2 cellular contexts compared by ENCODE assay signal in the genomic region with DNA sequence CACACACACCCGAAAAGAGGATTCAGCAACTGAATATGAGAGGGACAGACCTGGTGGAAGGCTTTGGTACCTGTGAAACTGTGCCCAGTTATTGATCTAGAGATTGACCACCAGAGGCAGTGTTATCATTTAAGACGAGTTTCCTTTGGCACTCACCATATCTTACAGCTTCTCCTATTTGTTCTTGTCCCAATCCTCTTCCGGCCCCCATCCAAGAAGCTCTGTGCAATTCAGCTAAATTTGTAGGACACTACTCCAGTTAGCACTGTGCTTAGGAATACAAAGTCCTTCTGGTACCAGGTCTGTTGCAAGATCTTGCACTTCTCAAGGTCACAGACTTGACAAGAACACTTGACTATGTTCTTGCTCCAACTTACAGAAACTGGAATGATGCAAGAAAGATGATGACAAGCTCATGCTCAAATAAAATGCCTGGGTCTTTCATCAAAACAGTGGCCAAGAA.
A peak's percentile ranks its signal among the peaks of the same experiment; 100 is the strongest.
TF ChIP-seq lines count a peak whose summit lies in the region.

No MANE protein-coding gene starts in this region.

TF ChIP-seq in GM12878, 131 proteins besides CTCF, POLR2A, EP300 and RAD21:
- TF ChIP-seq CREM (IDR thresholded peaks at IDR 0.05; ENCODE audit: low read depth) = no peak
- TF ChIP-seq SMC3 (IDR thresholded peaks at IDR 0.05; ENCODE audit: borderline replicate concordance, low read length) = peak; percentile 38; the same call in 1 of the 2 replicates

TF ChIP-seq in HepG2, 621 proteins besides CTCF, POLR2A, EP300 and RAD21 (continues in another document):
- TF ChIP-seq PCBP1 (IDR thresholded peaks at IDR 0.05; ENCODE audit: borderline replicate concordance, low read depth, low read length) = no peak
- TF ChIP-seq ZSCAN12 (CRISPR knock-in tag; IDR thresholded peaks at IDR 0.05) = no peak
- TF ChIP-seq ZNF333 (CRISPR knock-in tag; IDR thresholded peaks at IDR 0.05; ENCODE audit: borderline replicate concordance) = no peak
- TF ChIP-seq, protein P1, sequence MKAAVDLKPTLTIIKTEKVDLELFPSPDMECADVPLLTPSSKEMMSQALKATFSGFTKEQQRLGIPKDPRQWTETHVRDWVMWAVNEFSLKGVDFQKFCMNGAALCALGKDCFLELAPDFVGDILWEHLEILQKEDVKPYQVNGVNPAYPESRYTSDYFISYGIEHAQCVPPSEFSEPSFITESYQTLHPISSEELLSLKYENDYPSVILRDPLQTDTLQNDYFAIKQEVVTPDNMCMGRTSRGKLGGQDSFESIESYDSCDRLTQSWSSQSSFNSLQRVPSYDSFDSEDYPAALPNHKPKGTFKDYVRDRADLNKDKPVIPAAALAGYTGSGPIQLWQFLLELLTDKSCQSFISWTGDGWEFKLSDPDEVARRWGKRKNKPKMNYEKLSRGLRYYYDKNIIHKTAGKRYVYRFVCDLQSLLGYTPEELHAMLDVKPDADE (CRISPR knock-in tag; IDR thresholded peaks at IDR 0.05) = no peak
- TF ChIP-seq, protein P2, sequence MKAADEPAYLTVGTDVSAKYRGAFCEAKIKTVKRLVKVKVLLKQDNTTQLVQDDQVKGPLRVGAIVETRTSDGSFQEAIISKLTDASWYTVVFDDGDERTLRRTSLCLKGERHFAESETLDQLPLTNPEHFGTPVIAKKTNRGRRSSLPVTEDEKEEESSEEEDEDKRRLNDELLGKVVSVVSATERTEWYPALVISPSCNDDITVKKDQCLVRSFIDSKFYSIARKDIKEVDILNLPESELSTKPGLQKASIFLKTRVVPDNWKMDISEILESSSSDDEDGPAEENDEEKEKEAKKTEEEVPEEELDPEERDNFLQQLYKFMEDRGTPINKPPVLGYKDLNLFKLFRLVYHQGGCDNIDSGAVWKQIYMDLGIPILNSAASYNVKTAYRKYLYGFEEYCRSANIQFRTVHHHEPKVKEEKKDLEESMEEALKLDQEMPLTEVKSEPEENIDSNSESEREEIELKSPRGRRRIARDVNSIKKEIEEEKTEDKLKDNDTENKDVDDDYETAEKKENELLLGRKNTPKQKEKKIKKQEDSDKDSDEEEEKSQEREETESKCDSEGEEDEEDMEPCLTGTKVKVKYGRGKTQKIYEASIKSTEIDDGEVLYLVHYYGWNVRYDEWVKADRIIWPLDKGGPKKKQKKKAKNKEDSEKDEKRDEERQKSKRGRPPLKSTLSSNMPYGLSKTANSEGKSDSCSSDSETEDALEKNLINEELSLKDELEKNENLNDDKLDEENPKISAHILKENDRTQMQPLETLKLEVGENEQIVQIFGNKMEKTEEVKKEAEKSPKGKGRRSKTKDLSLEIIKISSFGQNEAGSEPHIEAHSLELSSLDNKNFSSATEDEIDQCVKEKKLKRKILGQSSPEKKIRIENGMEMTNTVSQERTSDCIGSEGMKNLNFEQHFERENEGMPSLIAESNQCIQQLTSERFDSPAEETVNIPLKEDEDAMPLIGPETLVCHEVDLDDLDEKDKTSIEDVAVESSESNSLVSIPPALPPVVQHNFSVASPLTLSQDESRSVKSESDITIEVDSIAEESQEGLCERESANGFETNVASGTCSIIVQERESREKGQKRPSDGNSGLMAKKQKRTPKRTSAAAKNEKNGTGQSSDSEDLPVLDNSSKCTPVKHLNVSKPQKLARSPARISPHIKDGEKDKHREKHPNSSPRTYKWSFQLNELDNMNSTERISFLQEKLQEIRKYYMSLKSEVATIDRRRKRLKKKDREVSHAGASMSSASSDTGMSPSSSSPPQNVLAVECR (CRISPR knock-in tag; IDR thresholded peaks at IDR 0.05; ENCODE audit: borderline replicate concordance) = no peak
- no peak for TF ChIP-seq ZFAT (CRISPR knock-in tag; conservative IDR thresholded peaks at IDR 0.05)
- TF ChIP-seq, protein P3, sequence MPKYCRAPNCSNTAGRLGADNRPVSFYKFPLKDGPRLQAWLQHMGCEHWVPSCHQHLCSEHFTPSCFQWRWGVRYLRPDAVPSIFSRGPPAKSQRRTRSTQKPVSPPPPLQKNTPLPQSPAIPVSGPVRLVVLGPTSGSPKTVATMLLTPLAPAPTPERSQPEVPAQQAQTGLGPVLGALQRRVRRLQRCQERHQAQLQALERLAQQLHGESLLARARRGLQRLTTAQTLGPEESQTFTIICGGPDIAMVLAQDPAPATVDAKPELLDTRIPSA (CRISPR knock-in tag; IDR thresholded peaks at IDR 0.05; ENCODE audit: borderline replicate concordance) = no peak
- TF ChIP-seq ELF4 (CRISPR knock-in tag; IDR thresholded peaks at IDR 0.05; ENCODE audit: borderline replicate concordance) = no peak
- TF ChIP-seq YEATS2 (CRISPR knock-in tag; IDR thresholded peaks at IDR 0.05; ENCODE audit: borderline replicate concordance) = no peak
- TF ChIP-seq STAG1 (CRISPR knock-in tag; IDR thresholded peaks at IDR 0.05) = peak; percentile 80
- TF ChIP-seq, protein P4, sequence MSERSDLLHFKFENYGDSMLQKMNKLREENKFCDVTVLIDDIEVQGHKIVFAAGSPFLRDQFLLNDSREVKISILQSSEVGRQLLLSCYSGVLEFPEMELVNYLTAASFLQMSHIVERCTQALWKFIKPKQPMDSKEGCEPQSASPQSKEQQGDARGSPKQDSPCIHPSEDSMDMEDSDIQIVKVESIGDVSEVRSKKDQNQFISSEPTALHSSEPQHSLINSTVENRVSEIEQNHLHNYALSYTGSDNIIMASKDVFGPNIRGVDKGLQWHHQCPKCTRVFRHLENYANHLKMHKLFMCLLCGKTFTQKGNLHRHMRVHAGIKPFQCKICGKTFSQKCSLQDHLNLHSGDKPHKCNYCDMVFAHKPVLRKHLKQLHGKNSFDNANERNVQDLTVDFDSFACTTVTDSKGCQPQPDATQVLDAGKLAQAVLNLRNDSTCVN (CRISPR knock-in tag; IDR thresholded peaks at IDR 0.05; ENCODE audit: borderline replicate concordance) = no peak
- TF ChIP-seq FOXO1 (CRISPR knock-in tag; IDR thresholded peaks at IDR 0.05) = no peak
- no peak for TF ChIP-seq KMT2A (CRISPR knock-in tag; IDR thresholded peaks at IDR 0.05)
- TF ChIP-seq, protein P5, sequence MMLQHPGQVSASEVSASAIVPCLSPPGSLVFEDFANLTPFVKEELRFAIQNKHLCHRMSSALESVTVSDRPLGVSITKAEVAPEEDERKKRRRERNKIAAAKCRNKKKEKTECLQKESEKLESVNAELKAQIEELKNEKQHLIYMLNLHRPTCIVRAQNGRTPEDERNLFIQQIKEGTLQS (CRISPR knock-in tag; IDR thresholded peaks at IDR 0.05) = no peak
- TF ChIP-seq RFX5 (IDR thresholded peaks at IDR 0.05; ENCODE audit: low read depth, low read length) = no peak
- no peak for TF ChIP-seq MEIS1 (CRISPR knock-in tag; IDR thresholded peaks at IDR 0.05; ENCODE audit: borderline replicate concordance)
- TF ChIP-seq, protein P6, sequence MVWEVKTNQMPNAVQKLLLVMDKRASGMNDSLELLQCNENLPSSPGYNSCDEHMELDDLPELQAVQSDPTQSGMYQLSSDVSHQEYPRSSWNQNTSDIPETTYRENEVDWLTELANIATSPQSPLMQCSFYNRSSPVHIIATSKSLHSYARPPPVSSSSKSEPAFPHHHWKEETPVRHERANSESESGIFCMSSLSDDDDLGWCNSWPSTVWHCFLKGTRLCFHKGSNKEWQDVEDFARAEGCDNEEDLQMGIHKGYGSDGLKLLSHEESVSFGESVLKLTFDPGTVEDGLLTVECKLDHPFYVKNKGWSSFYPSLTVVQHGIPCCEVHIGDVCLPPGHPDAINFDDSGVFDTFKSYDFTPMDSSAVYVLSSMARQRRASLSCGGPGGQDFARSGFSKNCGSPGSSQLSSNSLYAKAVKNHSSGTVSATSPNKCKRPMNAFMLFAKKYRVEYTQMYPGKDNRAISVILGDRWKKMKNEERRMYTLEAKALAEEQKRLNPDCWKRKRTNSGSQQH (CRISPR knock-in tag; IDR thresholded peaks at IDR 0.05; ENCODE audit: low read depth) = no peak
- no peak for TF ChIP-seq SALL2 (CRISPR knock-in tag; IDR thresholded peaks at IDR 0.05)
- TF ChIP-seq, protein P7, sequence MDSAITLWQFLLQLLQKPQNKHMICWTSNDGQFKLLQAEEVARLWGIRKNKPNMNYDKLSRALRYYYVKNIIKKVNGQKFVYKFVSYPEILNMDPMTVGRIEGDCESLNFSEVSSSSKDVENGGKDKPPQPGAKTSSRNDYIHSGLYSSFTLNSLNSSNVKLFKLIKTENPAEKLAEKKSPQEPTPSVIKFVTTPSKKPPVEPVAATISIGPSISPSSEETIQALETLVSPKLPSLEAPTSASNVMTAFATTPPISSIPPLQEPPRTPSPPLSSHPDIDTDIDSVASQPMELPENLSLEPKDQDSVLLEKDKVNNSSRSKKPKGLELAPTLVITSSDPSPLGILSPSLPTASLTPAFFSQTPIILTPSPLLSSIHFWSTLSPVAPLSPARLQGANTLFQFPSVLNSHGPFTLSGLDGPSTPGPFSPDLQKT (CRISPR knock-in tag; IDR thresholded peaks at IDR 0.05; ENCODE audit: borderline replicate concordance) = no peak
- TF ChIP-seq, protein P8, sequence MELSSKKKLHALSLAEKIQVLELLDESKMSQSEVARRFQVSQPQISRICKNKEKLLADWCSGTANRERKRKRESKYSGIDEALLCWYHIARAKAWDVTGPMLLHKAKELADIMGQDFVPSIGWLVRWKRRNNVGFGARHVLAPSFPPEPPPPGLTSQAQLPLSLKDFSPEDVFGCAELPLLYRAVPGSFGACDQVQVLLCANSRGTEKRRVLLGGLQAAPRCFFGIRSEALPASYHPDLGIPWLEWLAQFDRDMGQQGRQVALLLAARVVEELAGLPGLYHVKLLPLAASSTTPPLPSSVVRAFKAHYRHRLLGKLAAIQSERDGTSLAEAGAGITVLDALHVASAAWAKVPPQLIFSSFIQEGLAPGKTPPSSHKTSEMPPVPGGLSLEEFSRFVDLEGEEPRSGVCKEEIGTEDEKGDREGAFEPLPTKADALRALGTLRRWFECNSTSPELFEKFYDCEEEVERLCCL (CRISPR knock-in tag; IDR thresholded peaks at IDR 0.05; ENCODE audit: borderline replicate concordance) = no peak
- TF ChIP-seq ZNF136 (CRISPR knock-in tag; IDR thresholded peaks at IDR 0.05; ENCODE audit: low read depth) = no peak
- TF ChIP-seq, protein P9, sequence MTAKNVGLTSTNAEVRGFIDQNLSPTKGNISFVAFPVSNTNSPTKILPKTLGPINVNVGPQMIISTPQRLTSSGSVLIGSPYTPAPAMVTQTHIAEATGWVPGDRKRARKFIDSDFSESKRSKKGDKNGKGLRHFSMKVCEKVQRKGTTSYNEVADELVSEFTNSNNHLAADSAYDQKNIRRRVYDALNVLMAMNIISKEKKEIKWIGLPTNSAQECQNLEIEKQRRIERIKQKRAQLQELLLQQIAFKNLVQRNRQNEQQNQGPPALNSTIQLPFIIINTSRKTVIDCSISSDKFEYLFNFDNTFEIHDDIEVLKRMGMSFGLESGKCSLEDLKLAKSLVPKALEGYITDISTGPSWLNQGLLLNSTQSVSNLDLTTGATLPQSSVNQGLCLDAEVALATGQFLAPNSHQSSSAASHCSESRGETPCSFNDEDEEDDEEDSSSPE (CRISPR knock-in tag; IDR thresholded peaks at IDR 0.05) = no peak
- TF ChIP-seq ZNF788 (CRISPR knock-in tag; IDR thresholded peaks at IDR 0.05; ENCODE audit: borderline replicate concordance) = no peak
- no peak for TF ChIP-seq GATAD2A (CRISPR knock-in tag; IDR thresholded peaks at IDR 0.05)
- no peak for TF ChIP-seq ZNF878 (CRISPR knock-in tag; IDR thresholded peaks at IDR 0.05)
- TF ChIP-seq ZNF780A (CRISPR knock-in tag; IDR thresholded peaks at IDR 0.05) = no peak
- TF ChIP-seq, protein P10, sequence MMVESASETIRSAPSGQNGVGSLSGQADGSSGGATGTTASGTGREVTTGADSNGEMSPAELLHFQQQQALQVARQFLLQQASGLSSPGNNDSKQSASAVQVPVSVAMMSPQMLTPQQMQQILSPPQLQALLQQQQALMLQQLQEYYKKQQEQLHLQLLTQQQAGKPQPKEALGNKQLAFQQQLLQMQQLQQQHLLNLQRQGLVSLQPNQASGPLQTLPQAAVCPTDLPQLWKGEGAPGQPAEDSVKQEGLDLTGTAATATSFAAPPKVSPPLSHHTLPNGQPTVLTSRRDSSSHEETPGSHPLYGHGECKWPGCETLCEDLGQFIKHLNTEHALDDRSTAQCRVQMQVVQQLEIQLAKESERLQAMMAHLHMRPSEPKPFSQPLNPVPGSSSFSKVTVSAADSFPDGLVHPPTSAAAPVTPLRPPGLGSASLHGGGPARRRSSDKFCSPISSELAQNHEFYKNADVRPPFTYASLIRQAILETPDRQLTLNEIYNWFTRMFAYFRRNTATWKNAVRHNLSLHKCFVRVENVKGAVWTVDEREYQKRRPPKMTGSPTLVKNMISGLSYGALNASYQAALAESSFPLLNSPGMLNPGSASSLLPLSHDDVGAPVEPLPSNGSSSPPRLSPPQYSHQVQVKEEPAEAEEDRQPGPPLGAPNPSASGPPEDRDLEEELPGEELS (CRISPR knock-in tag; IDR thresholded peaks at IDR 0.05) = no peak
- TF ChIP-seq, protein P11, sequence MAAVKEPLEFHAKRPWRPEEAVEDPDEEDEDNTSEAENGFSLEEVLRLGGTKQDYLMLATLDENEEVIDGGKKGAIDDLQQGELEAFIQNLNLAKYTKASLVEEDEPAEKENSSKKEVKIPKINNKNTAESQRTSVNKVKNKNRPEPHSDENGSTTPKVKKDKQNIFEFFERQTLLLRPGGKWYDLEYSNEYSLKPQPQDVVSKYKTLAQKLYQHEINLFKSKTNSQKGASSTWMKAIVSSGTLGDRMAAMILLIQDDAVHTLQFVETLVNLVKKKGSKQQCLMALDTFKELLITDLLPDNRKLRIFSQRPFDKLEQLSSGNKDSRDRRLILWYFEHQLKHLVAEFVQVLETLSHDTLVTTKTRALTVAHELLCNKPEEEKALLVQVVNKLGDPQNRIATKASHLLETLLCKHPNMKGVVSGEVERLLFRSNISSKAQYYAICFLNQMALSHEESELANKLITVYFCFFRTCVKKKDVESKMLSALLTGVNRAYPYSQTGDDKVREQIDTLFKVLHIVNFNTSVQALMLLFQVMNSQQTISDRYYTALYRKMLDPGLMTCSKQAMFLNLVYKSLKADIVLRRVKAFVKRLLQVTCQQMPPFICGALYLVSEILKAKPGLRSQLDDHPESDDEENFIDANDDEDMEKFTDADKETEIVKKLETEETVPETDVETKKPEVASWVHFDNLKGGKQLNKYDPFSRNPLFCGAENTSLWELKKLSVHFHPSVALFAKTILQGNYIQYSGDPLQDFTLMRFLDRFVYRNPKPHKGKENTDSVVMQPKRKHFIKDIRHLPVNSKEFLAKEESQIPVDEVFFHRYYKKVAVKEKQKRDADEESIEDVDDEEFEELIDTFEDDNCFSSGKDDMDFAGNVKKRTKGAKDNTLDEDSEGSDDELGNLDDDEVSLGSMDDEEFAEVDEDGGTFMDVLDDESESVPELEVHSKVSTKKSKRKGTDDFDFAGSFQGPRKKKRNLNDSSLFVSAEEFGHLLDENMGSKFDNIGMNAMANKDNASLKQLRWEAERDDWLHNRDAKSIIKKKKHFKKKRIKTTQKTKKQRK (IDR thresholded peaks at IDR 0.05; ENCODE audit: low read length) = 0 out of 2 replicates have a peak, but pooled peaks have one; percentile 28
- TF ChIP-seq NFKB2 (CRISPR knock-in tag; IDR thresholded peaks at IDR 0.05; ENCODE audit: borderline replicate concordance) = no peak
- no peak for TF ChIP-seq ZNF205 (CRISPR knock-in tag; IDR thresholded peaks at IDR 0.05)
- 0 out of 2 replicates have a peak, but pooled peaks have one; percentile 21 for TF ChIP-seq ONECUT2 (CRISPR knock-in tag; IDR thresholded peaks at IDR 0.05)
- no peak for TF ChIP-seq FOSL2 (CRISPR knock-in tag; IDR thresholded peaks at IDR 0.05)
- no peak for TF ChIP-seq RBFOX2 (IDR thresholded peaks at IDR 0.05; ENCODE audit: low read depth, low read length)
- TF ChIP-seq RNF2 (conservative IDR thresholded peaks at IDR 0.05; ENCODE audit: low read depth) = no peak
- TF ChIP-seq, protein P12, sequence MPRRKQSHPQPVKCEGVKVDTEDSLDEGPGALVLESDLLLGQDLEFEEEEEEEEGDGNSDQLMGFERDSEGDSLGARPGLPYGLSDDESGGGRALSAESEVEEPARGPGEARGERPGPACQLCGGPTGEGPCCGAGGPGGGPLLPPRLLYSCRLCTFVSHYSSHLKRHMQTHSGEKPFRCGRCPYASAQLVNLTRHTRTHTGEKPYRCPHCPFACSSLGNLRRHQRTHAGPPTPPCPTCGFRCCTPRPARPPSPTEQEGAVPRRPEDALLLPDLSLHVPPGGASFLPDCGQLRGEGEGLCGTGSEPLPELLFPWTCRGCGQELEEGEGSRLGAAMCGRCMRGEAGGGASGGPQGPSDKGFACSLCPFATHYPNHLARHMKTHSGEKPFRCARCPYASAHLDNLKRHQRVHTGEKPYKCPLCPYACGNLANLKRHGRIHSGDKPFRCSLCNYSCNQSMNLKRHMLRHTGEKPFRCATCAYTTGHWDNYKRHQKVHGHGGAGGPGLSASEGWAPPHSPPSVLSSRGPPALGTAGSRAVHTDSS (CRISPR knock-in tag; conservative IDR thresholded peaks at IDR 0.05) = no peak
